28 cellular contexts compared by ENCODE assay signal in the genomic region with DNA sequence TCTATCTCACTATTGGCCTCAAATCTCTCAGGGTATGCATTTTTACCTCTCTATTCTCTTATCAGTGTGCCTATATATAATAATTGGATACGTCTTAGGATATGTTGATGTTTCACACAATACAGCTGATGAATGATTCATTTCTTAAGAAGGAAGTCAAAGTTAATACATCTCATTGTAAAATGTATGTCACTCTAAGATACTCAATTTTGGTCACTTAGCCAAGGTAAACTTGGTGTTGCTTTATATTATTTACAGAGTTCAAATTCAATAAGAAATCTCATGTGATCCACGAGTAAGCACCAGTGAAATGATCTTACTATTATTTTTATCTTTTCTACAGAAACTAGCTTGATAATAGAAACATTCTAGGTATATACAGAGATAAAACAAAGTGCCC.
"Had no signal": no experiment of that assay in that cellular context is flagged by ENCODE, and none has a peak within 500 bp of the region (broad histone marks: within the 10 kb centered on the region; RNA-seq: fewer than 3 reads in every experiment).

No MANE protein-coding gene starts in this region.

- FAIRE-seq: small intestine, urothelium cell line had no signal

- H3K4me1 ChIP-seq: neural progenitor cell, parathyroid adenoma, psoas muscle, right lobe of liver, sigmoid colon, stomach, thyroid gland, tibial nerve, upper lobe of left lung, vagina had no signal

- H2AFZ ChIP-seq: neural progenitor cell, parathyroid adenoma had no signal

- H3K9me3 ChIP-seq: ovary, right lobe of liver, sigmoid colon, thyroid gland, vagina had no signal

- H3K27ac ChIP-seq: neural progenitor cell, ovary, parathyroid adenoma, psoas muscle, right lobe of liver, sigmoid colon, stomach, thoracic aorta, thyroid gland, tibial nerve, upper lobe of left lung, vagina had no signal

- H3K4me2 ChIP-seq: neural progenitor cell had no signal

- ATAC-seq: psoas muscle; right cardiac atrium; right lobe of liver; stimulated activated effector memory CD8-positive, alpha-beta T cell treated with anti-CD3 and anti-CD28 coated beads, Interleukin-12 subunit alpha, Interleukin-12 subunit beta, amount 100 ng/mL, for 72 hours; stimulated activated naive B cell treated with anti-CD40 and anti-IgM and Interleukin-4, amounts not matched to agents 10 μg/mL and 1 μg/mL and 100 μg/mL, for 72 hours had no signal

- H3K4me1 Mint-ChIP-seq: nephron; neural progenitor cell; stimulated activated effector memory CD8-positive, alpha-beta T cell treated with anti-CD3 and anti-CD28 coated beads, Interleukin-12 subunit alpha, Interleukin-12 subunit beta, amount 100 ng/mL, for 72 hours; stimulated activated naive B cell treated with anti-CD40 and anti-IgM and Interleukin-4, amounts not matched to agents 10 μg/mL and 1 μg/mL and 100 μg/mL, for 72 hours had no signal

- H3K27me3 ChIP-seq: neural progenitor cell, ovary, right lobe of liver, sigmoid colon, stomach, thyroid gland, tibial nerve, upper lobe of left lung, vagina had no signal

- H3K36me3 ChIP-seq: neural progenitor cell, ovary, right lobe of liver, sigmoid colon, stomach, thoracic aorta, thyroid gland, tibial nerve, upper lobe of left lung, vagina had no signal

- DNase-seq: occipital lobe; ovary; posterior cingulate gyrus; psoas muscle; right cardiac atrium; right lobe of liver; sigmoid colon; small intestine; stimulated activated CD4-positive, alpha-beta T cell treated with anti-CD3 and anti-CD28 coated beads, Interleukin-15, amount 100 ng/mL, for 24 hours; stimulated activated CD4-positive, alpha-beta T cell treated with anti-CD3 and anti-CD28 coated beads, Interleukin-2, amount 100 ng/mL, for 24 hours; stimulated activated CD4-positive, alpha-beta T cell treated with anti-CD3 and anti-CD28 coated beads, Interleukin-2, amount 100 ng/mL, for 48 hours; stimulated activated CD4-positive, alpha-beta T cell treated with anti-CD3 and anti-CD28 coated beads, Interleukin-4, amount 100 ng/mL, for 24 hours; stimulated activated naive B cell treated with anti-CD40 and anti-IgM and Interleukin-4, amounts not matched to agents 10 μg/mL and 1 μg/mL and 100 μg/mL, for 72 hours; stimulated activated naive CD4-positive, alpha-beta T cell treated with Interleukin-2 at 50 U/mL for 16 hours; stomach; thyroid gland; trophoblast cell; upper lobe of left lung had no signal

- H3K27ac Mint-ChIP-seq: nephron; neural progenitor cell; progenitor cell of endocrine pancreas; stimulated activated effector memory CD8-positive, alpha-beta T cell treated with anti-CD3 and anti-CD28 coated beads, Interleukin-12 subunit alpha, Interleukin-12 subunit beta, amount 100 ng/mL, for 72 hours; stimulated activated naive B cell treated with anti-CD40 and anti-IgM and Interleukin-4, amounts not matched to agents 10 μg/mL and 1 μg/mL and 100 μg/mL, for 72 hours; stimulated activated naive CD8-positive, alpha-beta T cell treated with anti-CD3 and anti-CD28 coated beads, Interleukin-15, Interleukin-2, amounts not matched to agents 100 ng/mL and 50 ng/mL, for 24 hours had no signal

- H3K9me3 Mint-ChIP-seq: stimulated activated naive CD8-positive, alpha-beta T cell treated with anti-CD3 and anti-CD28 coated beads, Interleukin-15, Interleukin-2, amounts not matched to agents 100 ng/mL and 50 ng/mL, for 24 hours had no signal

- H3K9ac ChIP-seq: neural progenitor cell, parathyroid adenoma had no signal

- H3K79me2 ChIP-seq: parathyroid adenoma had no signal

- H3K36me3 Mint-ChIP-seq: neural progenitor cell; stimulated activated effector memory CD8-positive, alpha-beta T cell treated with anti-CD3 and anti-CD28 coated beads, Interleukin-12 subunit alpha, Interleukin-12 subunit beta, amount 100 ng/mL, for 72 hours; stimulated activated naive B cell treated with anti-CD40 and anti-IgM and Interleukin-4, amounts not matched to agents 10 μg/mL and 1 μg/mL and 100 μg/mL, for 72 hours had no signal

- H3K4me3 Mint-ChIP-seq: nephron; neural progenitor cell; stimulated activated effector memory CD8-positive, alpha-beta T cell treated with anti-CD3 and anti-CD28 coated beads, Interleukin-12 subunit alpha, Interleukin-12 subunit beta, amount 100 ng/mL, for 72 hours; stimulated activated naive B cell treated with anti-CD40 and anti-IgM and Interleukin-4, amounts not matched to agents 10 μg/mL and 1 μg/mL and 100 μg/mL, for 72 hours; stimulated activated naive CD8-positive, alpha-beta T cell treated with anti-CD3 and anti-CD28 coated beads, Interleukin-15, Interleukin-2, amounts not matched to agents 100 ng/mL and 50 ng/mL, for 24 hours had no signal

- H3K4me3 ChIP-seq: neural progenitor cell, ovary, psoas muscle, right lobe of liver, sigmoid colon, stomach, thoracic aorta, thyroid gland, tibial nerve, upper lobe of left lung, vagina had no signal

- H3K27me3 Mint-ChIP-seq: progenitor cell of endocrine pancreas; stimulated activated naive B cell treated with anti-CD40 and anti-IgM and Interleukin-4, amounts not matched to agents 10 μg/mL and 1 μg/mL and 100 μg/mL, for 72 hours; stimulated activated naive CD8-positive, alpha-beta T cell treated with anti-CD3 and anti-CD28 coated beads, Interleukin-15, Interleukin-2, amounts not matched to agents 100 ng/mL and 50 ng/mL, for 24 hours had no signal
